ENCODE assay signal across 15 cellular contexts in the genomic region with DNA sequence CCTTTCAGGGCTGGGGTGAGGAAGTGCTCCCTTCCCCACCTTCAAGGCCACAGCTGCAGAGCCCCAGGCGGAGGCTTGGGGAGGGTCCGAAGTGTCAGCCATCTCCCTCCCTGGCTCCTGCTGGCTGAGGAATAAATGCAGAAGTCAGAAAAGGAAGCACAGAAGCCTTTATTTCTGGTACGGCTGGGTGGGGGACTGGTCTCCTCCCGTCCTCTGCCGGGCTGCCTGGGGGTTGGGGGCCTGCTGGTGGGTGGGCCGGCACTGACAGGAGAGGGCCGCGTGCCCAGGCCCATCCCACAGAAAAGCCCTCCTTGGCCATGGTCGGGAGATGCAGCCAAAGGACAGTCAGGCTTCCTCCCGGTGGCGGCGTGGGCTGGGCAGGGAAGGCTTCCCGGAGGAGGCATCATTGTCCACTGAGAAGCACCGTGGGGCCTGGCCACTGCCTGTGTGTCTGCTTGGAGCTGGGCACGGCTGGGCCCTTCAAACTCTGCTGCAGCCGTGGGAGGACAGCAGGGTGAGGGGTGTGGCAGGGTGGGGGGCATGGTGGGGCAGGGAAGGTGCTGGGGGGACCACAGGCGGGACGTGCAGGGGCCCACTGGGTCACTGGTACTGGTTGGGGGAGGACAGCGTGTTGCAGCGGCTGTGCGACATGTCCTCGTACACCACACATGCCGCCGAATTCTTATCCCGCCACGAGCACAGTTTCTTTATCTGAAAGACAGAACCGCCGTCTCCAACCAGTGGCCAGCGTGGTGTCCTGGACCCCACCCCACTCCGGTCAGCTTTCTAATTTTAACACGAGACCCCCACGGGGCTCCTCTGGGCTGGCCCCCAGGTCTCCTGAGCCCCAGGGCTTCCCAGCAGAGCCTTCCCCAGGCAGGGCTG. TPM values are rescaled to one million over a fixed set of nuclear protein-coding genes. Genes with fewer than 3 reads are reported as not detected.
DNase-seq lines count a peak whose midpoint lies in the region; ATAC-seq, FAIRE-seq and TF ChIP-seq lines count a peak whose summit lies in the region.
"Had no signal": no experiment of that assay in that cellular context is flagged by ENCODE, and none has a peak within 500 bp of the region (broad histone marks: within the 10 kb centered on the region; RNA-seq: fewer than 3 reads in every experiment).

No MANE protein-coding gene starts in this region.

- no peaks in the 10 kb centered on the region for H3K4me1 ChIP-seq in kidney (ENCODE audit: control insufficient read depth in 1 of 2, insufficient read depth in 1 of 2, low read depth in 1 of 2, low read length in 2 of 2)
- H3K4me1 ChIP-seq: BE2C, HAP-1 had no signal

- no peak for TF ChIP-seq CTCF in kidney (IDR thresholded peaks at IDR 0.05; ENCODE audit: borderline replicate concordance, extremely low read depth, insufficient read depth)

- POLR2A ChIA-PET in T-cell (lab: Charles Lee) = interaction anchor here in 1 of 2 donors (0.5 kb wide), 1 partner anchor 20 kb away, joined by 4 read pairs; no protein-coding TSS in a partner anchor

- no peak for ATAC-seq in stimulated activated naive CD8-positive, alpha-beta T cell treated with anti-CD3 and anti-CD28 coated beads, Interleukin-15, Interleukin-2, amounts not matched to agents 100 U/mL and 50 U/mL, for 24 hours
- no peak for ATAC-seq in stimulated activated naive CD8-positive, alpha-beta T cell treated with anti-CD3 and anti-CD28 coated beads, Interleukin-15, amount 100 ng/mL, for 72 hours
- ATAC-seq in T-cell (replicated peaks in 1 of 4) (no peak), GM19395 (IDR thresholded peaks at IDR 0.05; ENCODE audit: unreplicated experiment) (no peak), HG02798 (IDR thresholded peaks at IDR 0.05; ENCODE audit: poor library complexity, unreplicated experiment) (no peak)

- DNase-seq in stimulated activated naive CD8-positive, alpha-beta T cell treated with anti-CD3 and anti-CD28 coated beads, Interleukin-15, Interleukin-2, amounts not matched to agents 100 U/mL and 50 U/mL, for 24 hours = peak; percentile 14
- no peak for DNase-seq in stimulated activated naive CD8-positive, alpha-beta T cell treated with anti-CD3 and anti-CD28 coated beads, Interleukin-15, amount 100 ng/mL, for 72 hours
- DNase-seq in T-cell = no peak
- peak; percentile 59 for DNase-seq in kidney
- DNase-seq in urothelium cell line (ENCODE audit: low spot score) = no peak
- DNase-seq in stimulated activated naive CD4-positive, alpha-beta T cell (lab: John Stamatoyannopoulos, UW) = no peak
- DNase-seq: BE2C, NCI-H2171, retina had no signal

- no peak overlapping the region for H3K4me3 ChIP-seq in kidney (ENCODE audit: low read length in 2 of 2)
- H3K4me3 ChIP-seq: HAP-1 had no signal

- no peaks in the 10 kb centered on the region for H3K36me3 ChIP-seq in kidney (ENCODE audit: control insufficient read depth in 1 of 2, insufficient read depth in 2 of 2, low read length in 2 of 2)
- H3K36me3 ChIP-seq: BE2C, HAP-1 had no signal

- H3K27me3 Mint-ChIP-seq in stimulated activated naive CD8-positive, alpha-beta T cell treated with anti-CD3 and anti-CD28 coated beads, Interleukin-15, amount 100 ng/mL, for 72 hours = no peaks in the 10 kb centered on the region
- no peaks in the 10 kb centered on the region for H3K27me3 Mint-ChIP-seq in T-cell

- CTCF ChIA-PET in T-cell (lab: Charles Lee) = no interaction called here

- H3K9me3 ChIP-seq in kidney (ENCODE audit: control insufficient read depth in 1 of 2, low read length in 2 of 2) = no peaks in the 10 kb centered on the region
- H3K9me3 ChIP-seq: BE2C, HAP-1 had no signal

- no peak for FAIRE-seq in kidney (lab: Jason Lieb, UNC)
- FAIRE-seq in urothelium cell line (lab: Jason Lieb, UNC) = peak; percentile 74

- no peaks in the 10 kb centered on the region for H3K9me3 Mint-ChIP-seq in stimulated activated naive CD8-positive, alpha-beta T cell treated with anti-CD3 and anti-CD28 coated beads, Interleukin-15, amount 100 ng/mL, for 72 hours
- H3K9me3 Mint-ChIP-seq in T-cell = no peaks in the 10 kb centered on the region

- intact Hi-C loops in kidney (cut with DNase I) = no loop called here

- H3K4me3 Mint-ChIP-seq in stimulated activated naive CD8-positive, alpha-beta T cell treated with anti-CD3 and anti-CD28 coated beads, Interleukin-15, amount 100 ng/mL, for 72 hours = no peak overlapping the region
- H3K4me3 Mint-ChIP-seq in T-cell = peak overlapping the region in 2 of 3 donors; percentile 86 to 88

- H3K4me1 Mint-ChIP-seq in stimulated activated naive CD8-positive, alpha-beta T cell treated with anti-CD3 and anti-CD28 coated beads, Interleukin-15, amount 100 ng/mL, for 72 hours = peaks cover 22% of the 10 kb centered on the region
- peaks cover 18 to 24% (median 19%) of the 10 kb centered on the region in 3 donors for H3K4me1 Mint-ChIP-seq in T-cell

- no peak overlapping the region for H3K9ac ChIP-seq in kidney (ENCODE audit: low read length in 2 of 2)

- no peak overlapping the region for H3K27ac ChIP-seq in kidney (ENCODE audit: low read depth in 2 of 2, low read length in 2 of 2)

- H3K27ac Mint-ChIP-seq in stimulated activated naive CD8-positive, alpha-beta T cell treated with anti-CD3 and anti-CD28 coated beads, Interleukin-15, amount 100 ng/mL, for 72 hours = peak overlapping the region in 1 of 2 donors; percentile 54
- H3K27ac Mint-ChIP-seq in T-cell = peak overlapping the region in 1 of 2 donors; percentile 91

- peaks cover 4% of the 10 kb centered on the region for H3K36me3 Mint-ChIP-seq in T-cell

RNA-seq across cellular contexts. Expression of a gene that starts 2.4 kb away (rescaled TPM):
- total RNA-seq in T-cell = 100 to 1,000 TPM; 104 to 265 (median 135) TPM
- 9.2 TPM for total RNA-seq in kidney
- 1.0 TPM for polyA plus RNA-seq in kidney (ENCODE audit: insufficient read depth, low read depth, low replicate concordance)
- total RNA-seq: M059J had no signal

RNA-seq across cellular contexts. Expression of a gene that starts 18.6 kb away (rescaled TPM):
- total RNA-seq in T-cell = 1 to 10 TPM; 1.3 to 5.1 (median 4.4) TPM
- 87.5 TPM for total RNA-seq in kidney
- polyA plus RNA-seq in kidney (ENCODE audit: insufficient read depth, low read depth, low replicate concordance) = 15.4 TPM

RNA-seq across cellular contexts. Expression of a gene that starts 41.5 kb away (rescaled TPM):
- total RNA-seq in T-cell (100 to 1,000 TPM; 177 to 273 (median 194) TPM), kidney (160 TPM)
- 69.7 TPM for polyA plus RNA-seq in kidney (ENCODE audit: insufficient read depth, low read depth, low replicate concordance)

RNA-seq across cellular contexts. Expression of a gene that starts 44.1 kb away (rescaled TPM):
- total RNA-seq in T-cell (not detected), kidney (not detected)
- not detected for polyA plus RNA-seq in kidney (ENCODE audit: insufficient read depth, low read depth, low replicate concordance)
- total RNA-seq: cardiac septum, mucosa of gallbladder had no signal

RNA-seq across cellular contexts. Expression of a gene that starts 56.6 kb away (rescaled TPM):
- not detected for total RNA-seq in T-cell
- not detected for total RNA-seq in kidney
- not detected for polyA plus RNA-seq in kidney (ENCODE audit: insufficient read depth, low read depth, low replicate concordance)
- total RNA-seq: M059J, mucosa of gallbladder had no signal

Comparison
In these comparisons a context has a peak if more than half of its experiments do, and no peak if none do; other contexts are left out.
1. DNase-seq: peak in stimulated activated naive CD8-positive, alpha-beta T cell treated with anti-CD3 and anti-CD28 coated beads, Interleukin-15, Interleukin-2, amounts not matched to agents 100 U/mL and 50 U/mL, for 24 hours (single experiment) and kidney (single experiment); none in stimulated activated naive CD8-positive, alpha-beta T cell treated with anti-CD3 and anti-CD28 coated beads, Interleukin-15, amount 100 ng/mL, for 72 hours (0 of 2), T-cell (0 of 34), urothelium cell line (single experiment) and stimulated activated naive CD4-positive, alpha-beta T cell (0 of 6).
2. H3K4me3 Mint-ChIP-seq: peak in T-cell (2 of 3); none in stimulated activated naive CD8-positive, alpha-beta T cell treated with anti-CD3 and anti-CD28 coated beads, Interleukin-15, amount 100 ng/mL, for 72 hours (0 of 2).
3. RNA of a gene that starts 2.4 kb away (total RNA-seq): 104 to 265 TPM in T-cell; 9.2 TPM in kidney (single experiment); every median in the first group is over 10 times any median in the second.
4. RNA of a gene that starts 18.6 kb away (total RNA-seq): 87.5 TPM in kidney (single experiment); 1.3 to 5.1 TPM in T-cell; every median in the first group is over 10 times any median in the second.